ENCODE assay signal across 15 cellular contexts in genomic region chr18:23399067-23399466, GRCh38. TPM values are rescaled to one million over a fixed set of nuclear protein-coding genes. Genes with fewer than 3 reads are reported as not detected.
A peak's percentile ranks its signal among the peaks of the same experiment; 100 is the strongest.
DNase-seq lines count a peak whose midpoint lies in the region; FAIRE-seq lines count a peak whose summit lies in the region.
"Had no signal": no experiment of that assay in that cellular context is flagged by ENCODE, and none has a peak within 500 bp of the region (broad histone marks: within the 10 kb centered on the region; RNA-seq: fewer than 3 reads in every experiment).

No MANE protein-coding gene starts in this region.

- H3K4ac ChIP-seq in mesenchymal stem cell (ENCODE audit: low read depth in 1 of 2, low read length in 2 of 2), result peak overlapping the region in 1 of 2 experiments; percentile 57

- H3K27me3 Mint-ChIP-seq in activated CD4-positive, alpha-beta T cell treated with anti-CD3 and anti-CD28 coated beads, Interleukin-2, amount 10 ng/mL, durations not matched to agents 7 days and 5 days, result no peaks in the 10 kb centered on the region
- H3K27me3 Mint-ChIP-seq: CD4-positive, alpha-beta memory T cell; IgD-negative memory B cell had no signal

- POLR2A ChIA-PET in activated CD4-positive, alpha-beta T cell treated with anti-CD3 and anti-CD28 coated beads, Interleukin-2, amount 10 ng/mL, durations not matched to agents 7 days and 5 days (lab: Charles Lee), result no interaction called here

- H3K4me3 ChIP-seq in adipocyte (ENCODE audit: low read length), result no peak overlapping the region
- H3K4me3 ChIP-seq in mesenchymal stem cell (ENCODE audit: insufficient read depth in 1 of 2, low read depth in 1 of 2, low read length in 2 of 2), result no peak overlapping the region
- no peak overlapping the region for H3K4me3 ChIP-seq in thymus (ENCODE audit: low read length)
- H3K4me3 ChIP-seq: BLaER1 treated with 17β-estradiol and CSF1 and Interleukin-3, amounts not matched to agents 10 nM and 100 nM had no signal

- no peak overlapping the region for H3K9ac ChIP-seq in adipocyte (ENCODE audit: low read length)
- H3K9ac ChIP-seq in mesenchymal stem cell (ENCODE audit: low read length), result no peak overlapping the region
- H3K9ac ChIP-seq: BLaER1 treated with 17β-estradiol and CSF1 and Interleukin-3, amounts not matched to agents 10 nM and 100 nM had no signal

- no peak overlapping the region for H2BK5ac ChIP-seq in mesenchymal stem cell (ENCODE audit: low read depth, low read length, poor library complexity, severe bottlenecking)

- H2AK5ac ChIP-seq in mesenchymal stem cell (ENCODE audit: low read length, severe bottlenecking), result peak overlapping the region; percentile 21

- H3K36me3 ChIP-seq in adipocyte (ENCODE audit: control insufficient read depth, insufficient read depth, low read length, severe bottlenecking), result no peaks in the 10 kb centered on the region
- peaks cover 0 to 5% of the 10 kb centered on the region in 2 experiments for H3K36me3 ChIP-seq in mesenchymal stem cell (ENCODE audit: control insufficient read depth in 1 of 2, insufficient read depth in 2 of 2, low read depth in 1 of 2, low read length in 2 of 2)
- H3K36me3 ChIP-seq in thymus (ENCODE audit: control insufficient read depth, insufficient read depth), result no peaks in the 10 kb centered on the region

- H3K4me1 ChIP-seq in adipocyte (ENCODE audit: control insufficient read depth, insufficient read depth, low read length) (peaks cover 27% of the 10 kb centered on the region), mesenchymal stem cell (ENCODE audit: control insufficient read depth, insufficient read depth, low read depth, low read length) (peaks cover 12% of the 10 kb centered on the region), thymus (ENCODE audit: control insufficient read depth, insufficient read depth, low read length) (peaks cover 5% of the 10 kb centered on the region)
- H3K4me1 ChIP-seq: BLaER1 treated with 17β-estradiol and CSF1 and Interleukin-3, amounts not matched to agents 10 nM and 100 nM had no signal

- H3K27me3 ChIP-seq in adipocyte (replicated peaks; ENCODE audit: control insufficient read depth, insufficient read depth, low read length) (no peaks in the 10 kb centered on the region), mesenchymal stem cell (ENCODE audit: control insufficient read depth in 1 of 2, insufficient read depth in 1 of 2, low read length in 2 of 2) (no peaks in the 10 kb centered on the region), thymus (ENCODE audit: control insufficient read depth, insufficient read depth) (no peaks in the 10 kb centered on the region)
- H3K27me3 ChIP-seq: BLaER1 treated with 17β-estradiol and CSF1 and Interleukin-3, amounts not matched to agents 10 nM and 100 nM had no signal

- peaks cover 23% of the 10 kb centered on the region for H3K4me1 Mint-ChIP-seq in activated CD4-positive, alpha-beta T cell treated with anti-CD3 and anti-CD28 coated beads, Interleukin-2, amount 10 ng/mL, durations not matched to agents 7 days and 5 days
- H3K4me1 Mint-ChIP-seq: IgD-negative memory B cell had no signal

- H3K27ac Mint-ChIP-seq in activated CD4-positive, alpha-beta T cell treated with anti-CD3 and anti-CD28 coated beads, Interleukin-2, amount 10 ng/mL, durations not matched to agents 7 days and 5 days, result peak overlapping the region; percentile 44

- no peak for FAIRE-seq in GM19239 (lab: Jason Lieb, UNC)
- FAIRE-seq: GM12891, H54 had no signal

- 90% methylated on average over 5 of the region's 5 CpGs for WGBS in mesenchymal stem cell
- WGBS in thymus, result 96% methylated on average over 5 of the region's 5 CpGs

- no peak overlapping the region for H3K4me2 ChIP-seq in mesenchymal stem cell (ENCODE audit: low read length, poor library complexity, severe bottlenecking)
- H3K4me2 ChIP-seq: BLaER1 treated with 17β-estradiol and CSF1 and Interleukin-3, amounts not matched to agents 10 nM and 100 nM had no signal

- H3K9me3 Mint-ChIP-seq in activated CD4-positive, alpha-beta T cell treated with anti-CD3 and anti-CD28 coated beads, Interleukin-2, amount 10 ng/mL, durations not matched to agents 7 days and 5 days, result peaks cover 2% of the 10 kb centered on the region

- H3K9me3 ChIP-seq in adipocyte (ENCODE audit: control insufficient read depth, low read length) (no peaks in the 10 kb centered on the region), mesenchymal stem cell (ENCODE audit: control insufficient read depth, low read length) (no peaks in the 10 kb centered on the region), thymus (ENCODE audit: control insufficient read depth) (no peaks in the 10 kb centered on the region)

- peaks cover 7% of the 10 kb centered on the region for H3K79me1 ChIP-seq in mesenchymal stem cell (replicated peaks; ENCODE audit: low read length, poor library complexity, severe bottlenecking)

- H3K27ac ChIP-seq in mesenchymal stem cell (ENCODE audit: low read length, poor library complexity, severe bottlenecking), result no peak overlapping the region
- peak overlapping the region; percentile 25 for H3K27ac ChIP-seq in thymus (ENCODE audit: low read depth)
- H3K27ac ChIP-seq: 22Rv1; BLaER1 treated with 17β-estradiol and CSF1 and Interleukin-3, amounts not matched to agents 10 nM and 100 nM had no signal

- peak overlapping the region; percentile 29 to 79 for H2BK12ac ChIP-seq in mesenchymal stem cell (ENCODE audit: low read length in 2 of 2)

- no peak overlapping the region for H3K23ac ChIP-seq in mesenchymal stem cell (ENCODE audit: low read length in 2 of 2)

- peak overlapping the region; percentile 23 for H2BK120ac ChIP-seq in mesenchymal stem cell (ENCODE audit: low read depth, low read length)

- H3K36me3 Mint-ChIP-seq in activated CD4-positive, alpha-beta T cell treated with anti-CD3 and anti-CD28 coated beads, Interleukin-2, amount 10 ng/mL, durations not matched to agents 7 days and 5 days (ENCODE audit: low read depth), result peaks cover 4% of the 10 kb centered on the region

- H2AFZ ChIP-seq in mesenchymal stem cell (ENCODE audit: low read depth, low read length), result no peak overlapping the region

- H4K91ac ChIP-seq in mesenchymal stem cell (ENCODE audit: low read length), result peak overlapping the region; percentile 87

- DNase-seq in activated CD4-positive, alpha-beta T cell treated with anti-CD3 and anti-CD28 coated beads, Interleukin-2, amount 10 ng/mL, durations not matched to agents 7 days and 5 days, result no peak
- no peak for DNase-seq in activated CD4-positive, alpha-beta T cell treated with anti-CD3 and anti-CD28 coated beads for 4 hours
- DNase-seq in adipocyte (ENCODE audit: low read depth), result peak; percentile 3
- DNase-seq in mesenchymal stem cell, result no peak
- DNase-seq in GM03348 (ENCODE audit: low spot score), result no peak
- no peak for DNase-seq in RKO (ENCODE audit: low spot score)
- no peak for DNase-seq in GM19239 (ENCODE audit: insufficient read length, low spot score)
- DNase-seq: CD4-positive, alpha-beta memory T cell; DMS79 had no signal

- H3K4me3 Mint-ChIP-seq in activated CD4-positive, alpha-beta T cell treated with anti-CD3 and anti-CD28 coated beads, Interleukin-2, amount 10 ng/mL, durations not matched to agents 7 days and 5 days, result no peak overlapping the region
- H3K4me3 Mint-ChIP-seq: CD4-positive, alpha-beta memory T cell; IgD-negative memory B cell had no signal

- peak overlapping the region; percentile 73 for H2BK15ac ChIP-seq in mesenchymal stem cell (ENCODE audit: low read depth, poor library complexity, severe bottlenecking)

- CTCF ChIA-PET in activated CD4-positive, alpha-beta T cell treated with anti-CD3 and anti-CD28 coated beads, Interleukin-2, amount 10 ng/mL, durations not matched to agents 7 days and 5 days (lab: Charles Lee), result interaction anchor here (1.1 to 1.6 kb wide), 3 partner anchors 13 to 21 kb away, joined by 3 to 5 read pairs (median 4); no protein-coding TSS in a partner anchor

- H3K14ac ChIP-seq in mesenchymal stem cell (ENCODE audit: low read length in 2 of 2), result no peak overlapping the region

- peak overlapping the region; percentile 45 to 54 for H3K18ac ChIP-seq in mesenchymal stem cell (ENCODE audit: low read depth in 1 of 2, low read length in 2 of 2)

- peak overlapping the region; percentile 45 for H4K8ac ChIP-seq in mesenchymal stem cell (ENCODE audit: low read length)

RNA-seq across cellular contexts. Expression of gene RIOK3, which starts 54.0 kb away (rescaled TPM):
- total RNA-seq in activated CD4-positive, alpha-beta T cell treated with anti-CD3 and anti-CD28 coated beads, Interleukin-2, amount 10 ng/mL, durations not matched to agents 7 days and 5 days, result 10 to 100 TPM; 55.4 to 69.3 TPM
- polyA plus RNA-seq in mesenchymal stem cell (2013, experiment 1 of 2), result 60.4 TPM
- polyA plus RNA-seq in mesenchymal stem cell (2013, experiment 2 of 2), result 58.3 TPM
- 81.4 TPM for polyA plus RNA-seq in thymus
